In genomic region chr7:106282852-106283251, GRCh38 we compare ENCODE assay signal across 12 cellular contexts. TPM values are rescaled to one million over a fixed set of nuclear protein-coding genes. Genes with fewer than 3 reads are reported as not detected.
DNase-seq lines count a peak whose midpoint lies in the region; ATAC-seq and TF ChIP-seq lines count a peak whose summit lies in the region.
"Had no signal": no experiment of that assay in that cellular context is flagged by ENCODE, and none has a peak within 500 bp of the region (broad histone marks: within the 10 kb centered on the region; RNA-seq: fewer than 3 reads in every experiment).

No MANE protein-coding gene starts in this region.

- H3K4me1 Mint-ChIP-seq in activated naive CD4-positive, alpha-beta T cell treated with anti-CD3 and anti-CD28 coated beads, Interleukin-2, amount 10 ng/mL, durations not matched to agents 7 days and 5 days: peaks cover 61% of the 10 kb centered on the region
- H3K4me1 Mint-ChIP-seq in WTC11: peaks cover 50% of the 10 kb centered on the region

- H3K27ac ChIP-seq in tibial nerve: peak overlapping the region in 3 of 4 donors; percentile 16 to 98 (median 97)

- DNase-seq in activated naive CD4-positive, alpha-beta T cell treated with anti-CD3 and anti-CD28 coated beads, Interleukin-2, amount 10 ng/mL, durations not matched to agents 7 days and 5 days: no peak
- DNase-seq in activated naive CD4-positive, alpha-beta T cell treated with anti-CD3 and anti-CD28 coated beads, Interleukin-2, amount 50 U/mL, for 16 hours: no peak
- DNase-seq in WTC11 (ENCODE audit: low spot score): no peak
- peak; percentile 1 for DNase-seq in globus pallidus (ENCODE audit: low spot score)
- no peak for DNase-seq in tibial nerve (ENCODE audit: low spot score in 2 of 2)
- no peak for DNase-seq in inferior parietal cortex (ENCODE audit: extremely low spot score)
- no peak for DNase-seq in foreskin fibroblast
- DNase-seq: activated CD4-positive, alpha-beta T cell treated with anti-CD3 and anti-CD28 coated beads for 48 hours; CD8-positive, alpha-beta T cell; NCI-H2227 treated with DMSO at 0.1 percent for 48 hours; pancreas had no signal

- CTCF ChIA-PET in activated naive CD4-positive, alpha-beta T cell treated with anti-CD3 and anti-CD28 coated beads, Interleukin-2, amount 10 ng/mL, durations not matched to agents 7 days and 5 days (lab: Charles Lee): no interaction called here
- CTCF ChIA-PET in WTC11 (lab: Charles Lee): no interaction called here

- no peaks in the 10 kb centered on the region for H3K27me3 ChIP-seq in tibial nerve
- H3K27me3 ChIP-seq: pancreas had no signal

- H3K4me1 ChIP-seq in tibial nerve: peaks cover 0 to 61% (median 8%) of the 10 kb centered on the region in 4 donors

- H3K9me3 Mint-ChIP-seq in activated naive CD4-positive, alpha-beta T cell treated with anti-CD3 and anti-CD28 coated beads, Interleukin-2, amount 10 ng/mL, durations not matched to agents 7 days and 5 days: no peaks in the 10 kb centered on the region
- no peaks in the 10 kb centered on the region for H3K9me3 Mint-ChIP-seq in WTC11
- H3K9me3 Mint-ChIP-seq: CD8-positive, alpha-beta T cell had no signal

- no peak for TF ChIP-seq CTCF in WTC11 (IDR thresholded peaks at IDR 0.05)
- no peak for TF ChIP-seq CTCF in tibial nerve (IDR thresholded peaks at IDR 0.05)
- TF ChIP-seq CTCF in foreskin fibroblast (IDR thresholded peaks at IDR 0.05; ENCODE audit: low read depth, low read length): no peak

- no peaks in the 10 kb centered on the region for H3K9me3 ChIP-seq in tibial nerve
- H3K9me3 ChIP-seq: pancreas had no signal

- H3K27ac Mint-ChIP-seq in activated naive CD4-positive, alpha-beta T cell treated with anti-CD3 and anti-CD28 coated beads, Interleukin-2, amount 10 ng/mL, durations not matched to agents 7 days and 5 days: no peak overlapping the region
- H3K27ac Mint-ChIP-seq in WTC11: no peak overlapping the region

- TF ChIP-seq POLR2A in tibial nerve (IDR thresholded peaks at IDR 0.05): no peak

- ATAC-seq in WTC11: no peak
- ATAC-seq in HG02938 (IDR thresholded peaks at IDR 0.05; ENCODE audit: unreplicated experiment): no peak
- ATAC-seq: CD8-positive, alpha-beta T cell; pancreas had no signal

- H3K4me3 ChIP-seq in tibial nerve: peak overlapping the region in 2 of 4 donors; percentile 64 to 89
- H3K4me3 ChIP-seq in foreskin fibroblast (ENCODE audit: low read depth in 1 of 2, low read length in 2 of 2): peak overlapping the region in 1 of 2 donors; percentile 66

- no peak for TF ChIP-seq EP300 in tibial nerve (IDR thresholded peaks at IDR 0.05)

- no peaks in the 10 kb centered on the region for H3K27me3 Mint-ChIP-seq in activated naive CD4-positive, alpha-beta T cell treated with anti-CD3 and anti-CD28 coated beads, Interleukin-2, amount 10 ng/mL, durations not matched to agents 7 days and 5 days
- H3K27me3 Mint-ChIP-seq in WTC11 (ENCODE audit: low read depth): no peaks in the 10 kb centered on the region; the same call in 1 of the 2 replicates

- peaks cover 9% of the 10 kb centered on the region for H3K36me3 Mint-ChIP-seq in activated naive CD4-positive, alpha-beta T cell treated with anti-CD3 and anti-CD28 coated beads, Interleukin-2, amount 10 ng/mL, durations not matched to agents 7 days and 5 days
- H3K36me3 Mint-ChIP-seq in WTC11: no peaks in the 10 kb centered on the region

- no peaks in the 10 kb centered on the region for H3K36me3 ChIP-seq in tibial nerve
- H3K36me3 ChIP-seq: pancreas had no signal

- 83 to 87% methylated on average over 3 of the region's 3 CpGs for WGBS in tibial nerve, 2 donors

- POLR2A ChIA-PET in WTC11 (lab: Charles Lee): no interaction called here

- H3K4me3 Mint-ChIP-seq in activated naive CD4-positive, alpha-beta T cell treated with anti-CD3 and anti-CD28 coated beads, Interleukin-2, amount 10 ng/mL, durations not matched to agents 7 days and 5 days: peak overlapping the region; percentile 76
- peak overlapping the region; percentile 94 for H3K4me3 Mint-ChIP-seq in WTC11

TF ChIP-seq in WTC11, 78 proteins besides CTCF, POLR2A, EP300 and RAD21:
- TF ChIP-seq, protein P1, sequence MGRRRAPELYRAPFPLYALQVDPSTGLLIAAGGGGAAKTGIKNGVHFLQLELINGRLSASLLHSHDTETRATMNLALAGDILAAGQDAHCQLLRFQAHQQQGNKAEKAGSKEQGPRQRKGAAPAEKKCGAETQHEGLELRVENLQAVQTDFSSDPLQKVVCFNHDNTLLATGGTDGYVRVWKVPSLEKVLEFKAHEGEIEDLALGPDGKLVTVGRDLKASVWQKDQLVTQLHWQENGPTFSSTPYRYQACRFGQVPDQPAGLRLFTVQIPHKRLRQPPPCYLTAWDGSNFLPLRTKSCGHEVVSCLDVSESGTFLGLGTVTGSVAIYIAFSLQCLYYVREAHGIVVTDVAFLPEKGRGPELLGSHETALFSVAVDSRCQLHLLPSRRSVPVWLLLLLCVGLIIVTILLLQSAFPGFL (CRISPR knock-in tag; IDR thresholded peaks at IDR 0.05; ENCODE audit: borderline replicate concordance): no peak
- TF ChIP-seq ZMAT4 (CRISPR knock-in tag; IDR thresholded peaks at IDR 0.05) (no peak), RELA (CRISPR knock-in tag; IDR thresholded peaks at IDR 0.05; ENCODE audit: borderline replicate concordance) (no peak), ATF6 (CRISPR knock-in tag; IDR thresholded peaks at IDR 0.05) (no peak), ZNF232 (CRISPR knock-in tag; IDR thresholded peaks at IDR 0.05) (no peak), PRRX2 (CRISPR knock-in tag; IDR thresholded peaks at IDR 0.05) (no peak), OVOL2 (CRISPR knock-in tag; IDR thresholded peaks at IDR 0.05; ENCODE audit: borderline replicate concordance) (no peak), FOXP1 (CRISPR knock-in tag; IDR thresholded peaks at IDR 0.05; ENCODE audit: borderline replicate concordance) (no peak), CBFB (CRISPR knock-in tag; IDR thresholded peaks at IDR 0.05; ENCODE audit: low read depth) (no peak)
- TF ChIP-seq, protein P2, sequence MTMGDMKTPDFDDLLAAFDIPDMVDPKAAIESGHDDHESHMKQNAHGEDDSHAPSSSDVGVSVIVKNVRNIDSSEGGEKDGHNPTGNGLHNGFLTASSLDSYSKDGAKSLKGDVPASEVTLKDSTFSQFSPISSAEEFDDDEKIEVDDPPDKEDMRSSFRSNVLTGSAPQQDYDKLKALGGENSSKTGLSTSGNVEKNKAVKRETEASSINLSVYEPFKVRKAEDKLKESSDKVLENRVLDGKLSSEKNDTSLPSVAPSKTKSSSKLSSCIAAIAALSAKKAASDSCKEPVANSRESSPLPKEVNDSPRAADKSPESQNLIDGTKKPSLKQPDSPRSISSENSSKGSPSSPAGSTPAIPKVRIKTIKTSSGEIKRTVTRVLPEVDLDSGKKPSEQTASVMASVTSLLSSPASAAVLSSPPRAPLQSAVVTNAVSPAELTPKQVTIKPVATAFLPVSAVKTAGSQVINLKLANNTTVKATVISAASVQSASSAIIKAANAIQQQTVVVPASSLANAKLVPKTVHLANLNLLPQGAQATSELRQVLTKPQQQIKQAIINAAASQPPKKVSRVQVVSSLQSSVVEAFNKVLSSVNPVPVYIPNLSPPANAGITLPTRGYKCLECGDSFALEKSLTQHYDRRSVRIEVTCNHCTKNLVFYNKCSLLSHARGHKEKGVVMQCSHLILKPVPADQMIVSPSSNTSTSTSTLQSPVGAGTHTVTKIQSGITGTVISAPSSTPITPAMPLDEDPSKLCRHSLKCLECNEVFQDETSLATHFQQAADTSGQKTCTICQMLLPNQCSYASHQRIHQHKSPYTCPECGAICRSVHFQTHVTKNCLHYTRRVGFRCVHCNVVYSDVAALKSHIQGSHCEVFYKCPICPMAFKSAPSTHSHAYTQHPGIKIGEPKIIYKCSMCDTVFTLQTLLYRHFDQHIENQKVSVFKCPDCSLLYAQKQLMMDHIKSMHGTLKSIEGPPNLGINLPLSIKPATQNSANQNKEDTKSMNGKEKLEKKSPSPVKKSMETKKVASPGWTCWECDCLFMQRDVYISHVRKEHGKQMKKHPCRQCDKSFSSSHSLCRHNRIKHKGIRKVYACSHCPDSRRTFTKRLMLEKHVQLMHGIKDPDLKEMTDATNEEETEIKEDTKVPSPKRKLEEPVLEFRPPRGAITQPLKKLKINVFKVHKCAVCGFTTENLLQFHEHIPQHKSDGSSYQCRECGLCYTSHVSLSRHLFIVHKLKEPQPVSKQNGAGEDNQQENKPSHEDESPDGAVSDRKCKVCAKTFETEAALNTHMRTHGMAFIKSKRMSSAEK (CRISPR knock-in tag; IDR thresholded peaks at IDR 0.05; ENCODE audit: borderline replicate concordance): no peak
- TF ChIP-seq, protein P3, sequence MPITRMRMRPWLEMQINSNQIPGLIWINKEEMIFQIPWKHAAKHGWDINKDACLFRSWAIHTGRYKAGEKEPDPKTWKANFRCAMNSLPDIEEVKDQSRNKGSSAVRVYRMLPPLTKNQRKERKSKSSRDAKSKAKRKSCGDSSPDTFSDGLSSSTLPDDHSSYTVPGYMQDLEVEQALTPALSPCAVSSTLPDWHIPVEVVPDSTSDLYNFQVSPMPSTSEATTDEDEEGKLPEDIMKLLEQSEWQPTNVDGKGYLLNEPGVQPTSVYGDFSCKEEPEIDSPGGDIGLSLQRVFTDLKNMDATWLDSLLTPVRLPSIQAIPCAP (CRISPR knock-in tag; IDR thresholded peaks at IDR 0.05): no peak

RNA-seq across cellular contexts. Expression of gene NAMPT, which starts 1.9 kb away (rescaled TPM):
- total RNA-seq in WTC11 (2021) (88.0 to 99.1 TPM (median 91.7 TPM) in 3 replicates), tibial nerve (100 to 1,000 TPM in 1 of 4 donors, 10 to 100 TPM in 3; 69.1 to 270 (median 87.3) TPM)
